Comparison of ENCODE assay signal across 17 cellular contexts in genomic region chr10:123855013-123855684, GRCh38. TPM values are rescaled to one million over a fixed set of nuclear protein-coding genes. Genes with fewer than 3 reads are reported as not detected.
"Had no signal": no experiment of that assay in that cellular context is flagged by ENCODE, and none has a peak within 500 bp of the region (broad histone marks: within the 10 kb centered on the region; RNA-seq: fewer than 3 reads in every experiment).

No MANE protein-coding gene starts in this region.

- H3K36me3 ChIP-seq: left lung, neural progenitor cell had no signal

- H3K9me3 ChIP-seq: left lung, mucosa of descending colon had no signal

- H3K27ac ChIP-seq: left lung, neural progenitor cell had no signal

- H3K4me3 ChIP-seq: left lung, mucosa of descending colon, neural progenitor cell had no signal

- H3K4me1 ChIP-seq: left lung, neural progenitor cell had no signal

- DNase-seq: activated CD4-positive, alpha-beta T cell treated with anti-CD3 and anti-CD28 coated beads, Interleukin-2, amount 50 U/mL, for 1 hour; activated CD4-positive, CD25-positive, alpha-beta regulatory T cell treated with anti-CD3 and anti-CD28 coated beads, Interleukin-2, amount 50 U/mL, for 72 hours; activated CD8-positive, alpha-beta memory T cell treated with anti-CD3 and anti-CD28 coated beads for 24 hours; activated CD8-positive, alpha-beta memory T cell treated with anti-CD3 and anti-CD28 coated beads, Interleukin-2, amount 50 U/mL, for 48 hours; activated effector memory CD4-positive, alpha-beta T cell treated with Interleukin-2 at 50 U/mL for 16 hours; activated naive CD4-positive, alpha-beta T cell treated with anti-CD3 and anti-CD28 coated beads, Interleukin-2, amount 50 U/mL, for 16 hours; activated T-cell treated with anti-CD3 and anti-CD28 coated beads, Interleukin-2, amount 50 U/mL, for 48 hours; head of caudate nucleus; left lung; mucosa of descending colon; naive thymus-derived CD4-positive, alpha-beta T cell; stimulated activated CD4-positive, alpha-beta T cell treated with anti-CD3 and anti-CD28 coated beads, Interleukin-2, amount 100 ng/mL, for 24 hours; stimulated activated naive CD4-positive, alpha-beta T cell treated with Interleukin-2 at 50 U/mL for 16 hours; substantia nigra had no signal

- H3K27me3 ChIP-seq: neural progenitor cell had no signal

- H3K9ac ChIP-seq: neural progenitor cell had no signal

- ATAC-seq: left lung; mucosa of descending colon; naive thymus-derived CD4-positive, alpha-beta T cell had no signal

- FAIRE-seq: bronchial epithelial cell, frontal cortex had no signal

RNA-seq across cellular contexts. Expression of gene CPXM2, which starts 36.5 kb away (rescaled TPM):
- total RNA-seq: naive thymus-derived CD4-positive, alpha-beta T cell had no signal
- polyA plus RNA-seq: naive thymus-derived CD4-positive, alpha-beta T cell had no signal
